Comparison of ENCODE assay signal across 28 cellular contexts in the genomic region with DNA sequence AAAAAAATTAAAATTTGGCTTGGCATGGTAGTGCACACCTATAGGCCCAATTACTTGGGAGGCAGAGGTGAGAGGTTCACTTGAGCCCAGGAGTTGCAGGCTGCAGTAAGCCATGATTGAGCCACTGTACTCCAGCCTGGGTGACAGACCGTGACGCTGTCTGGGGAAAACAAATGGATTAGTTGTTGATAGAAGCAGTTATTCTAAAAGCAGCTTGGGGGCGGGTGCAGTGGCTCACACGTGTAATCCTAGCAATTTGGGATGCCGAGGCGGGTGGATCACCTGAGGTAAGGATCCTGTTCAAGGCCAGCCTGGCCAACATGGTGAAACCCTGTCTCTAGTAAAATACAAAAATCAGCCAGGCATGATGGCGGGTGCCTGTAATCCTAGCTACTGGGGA. TPM values are rescaled to one million over a fixed set of nuclear protein-coding genes. Genes with fewer than 3 reads are reported as not detected.
DNase-seq lines count a peak whose midpoint lies in the region; ATAC-seq and TF ChIP-seq lines count a peak whose summit lies in the region.
"Had no signal": no experiment of that assay in that cellular context is flagged by ENCODE, and none has a peak within 500 bp of the region (broad histone marks: within the 10 kb centered on the region; RNA-seq: fewer than 3 reads in every experiment).

No MANE protein-coding gene starts in this region.

- H3K9ac ChIP-seq in BLaER1 treated with 17β-estradiol and CSF1 and Interleukin-3, amounts not matched to agents 10 nM and 100 nM = peak overlapping the region in 3 of 11 experiments; percentile 44 to 71 (median 66); a peak in 5 of 22 replicates
- H3K9ac ChIP-seq: SK-N-SH had no signal

- peaks cover under 1 to 27% (median 17%) of the 10 kb centered on the region in 11 experiments; a peak in 12 of 22 replicates for H3K36me3 ChIP-seq in BLaER1 treated with 17β-estradiol and CSF1 and Interleukin-3, amounts not matched to agents 10 nM and 100 nM
- H3K36me3 ChIP-seq: suprapubic skin, uterus had no signal

- peak overlapping the region in 4 of 11 experiments; percentile 25 to 96 (median 90); a peak in 7 of 22 replicates for H3K27ac ChIP-seq in BLaER1 treated with 17β-estradiol and CSF1 and Interleukin-3, amounts not matched to agents 10 nM and 100 nM
- H3K27ac ChIP-seq: HL-60, RWPE1, suprapubic skin, uterus had no signal

- peak overlapping the region; percentile 17 to 87 (median 50); a peak in 21 of 22 replicates for H3K4me2 ChIP-seq in BLaER1 treated with 17β-estradiol and CSF1 and Interleukin-3, amounts not matched to agents 10 nM and 100 nM
- H3K4me2 ChIP-seq: SK-N-SH, smooth muscle cell had no signal

- H3K9me3 Mint-ChIP-seq in dendritic cell treated with granulocyte-macrophage colony-stimulating factor and Interleukin-4, amounts not matched to agents 40 ng/mL and 50 ng/mL, for 4 days = no peaks in the 10 kb centered on the region
- peaks cover 5% of the 10 kb centered on the region for H3K9me3 Mint-ChIP-seq in neural crest cell
- H3K9me3 Mint-ChIP-seq: activated naive CD4-positive, alpha-beta T cell treated with anti-CD3 and anti-CD28 coated beads, Interleukin-2, amount 10 ng/mL, durations not matched to agents 7 days and 5 days; T-helper 2 cell treated with Interferon-gamma antibody and Interleukin-4, amounts not matched to agents 5 μg/mL and 100 μg/mL, for 36 hours had no signal

- H3K27me3 ChIP-seq in BLaER1 treated with 17β-estradiol and CSF1 and Interleukin-3, amounts not matched to agents 10 nM and 100 nM = no peaks in the 10 kb centered on the region
- H3K27me3 ChIP-seq: suprapubic skin, uterus had no signal

- H3K4me1 Mint-ChIP-seq in dendritic cell treated with granulocyte-macrophage colony-stimulating factor and Interleukin-4, amounts not matched to agents 40 ng/mL and 50 ng/mL, for 4 days (ENCODE audit: low read depth) = peaks cover 44% of the 10 kb centered on the region
- peaks cover 12% of the 10 kb centered on the region for H3K4me1 Mint-ChIP-seq in neural crest cell
- H3K4me1 Mint-ChIP-seq: activated naive CD4-positive, alpha-beta T cell treated with anti-CD3 and anti-CD28 coated beads, Interleukin-2, amount 10 ng/mL, durations not matched to agents 7 days and 5 days had no signal

- H3K36me3 Mint-ChIP-seq in dendritic cell treated with granulocyte-macrophage colony-stimulating factor and Interleukin-4, amounts not matched to agents 40 ng/mL and 50 ng/mL, for 4 days (ENCODE audit: low read depth) = peaks cover 18% of the 10 kb centered on the region
- peaks cover 17% of the 10 kb centered on the region for H3K36me3 Mint-ChIP-seq in neural crest cell (ENCODE audit: low read depth)

- intact Hi-C loops in dendritic cell treated with granulocyte-macrophage colony-stimulating factor and Interleukin-4, amounts not matched to agents 40 ng/mL and 50 ng/mL, for 4 days (cut with micrococcal nuclease) = no loop called here

- H3K9me3 ChIP-seq in BLaER1 treated with 17β-estradiol and CSF1 and Interleukin-3, amounts not matched to agents 10 nM and 100 nM (replicated peaks in 1 of 11) = peaks cover 0 to 23% (median 0%) of the 10 kb centered on the region in 11 experiments; a peak in 5 of 22 replicates
- H3K9me3 ChIP-seq: SK-N-SH, suprapubic skin, uterus had no signal

- H3K4me1 ChIP-seq in BLaER1 treated with 17β-estradiol and CSF1 and Interleukin-3, amounts not matched to agents 10 nM and 100 nM = peaks cover 33 to 52% (median 40%) of the 10 kb centered on the region in 10 experiments

- no peak for TF ChIP-seq CTCF in neural crest cell (conservative IDR thresholded peaks at IDR 0.05)

- peak; percentile 15 for DNase-seq in NCI-H2171 (lab: John Stamatoyannopoulos, UW)
- no peak for DNase-seq in neural crest cell (ENCODE audit: low read depth, low spot score)
- DNase-seq in NCI-H1105 treated with DMSO at 0.1 percent for 48 hours (lab: John Stamatoyannopoulos, UW) = no peak
- DNase-seq in NCI-H2029 (lab: John Stamatoyannopoulos, UW) = no peak
- DNase-seq: activated CD4-positive, alpha-beta T cell treated with anti-CD3 and anti-CD28 coated beads, Interleukin-2, amount 50 U/mL, for 1 hour; activated naive CD4-positive, alpha-beta T cell treated with anti-CD3 and anti-CD28 coated beads, Interleukin-2, amount 10 ng/mL, durations not matched to agents 7 days and 5 days; amniotic stem cell; Calu3; cortex of kidney; H7; Karpas-422; mesenchymal stem cell; NCI-H187; NCI-H446 treated with DMSO at 0.1 percent for 48 hours; occipital lobe; SK-N-SH; stimulated activated CD4-positive, alpha-beta T cell treated with anti-CD3 and anti-CD28 coated beads, Interleukin-2, amount 100 ng/mL, for 24 hours; uterus had no signal

- H3K4me3 ChIP-seq in BLaER1 treated with 17β-estradiol and CSF1 and Interleukin-3, amounts not matched to agents 10 nM and 100 nM = no peak overlapping the region
- H3K4me3 ChIP-seq: smooth muscle cell, suprapubic skin, uterus had no signal

- H3K27ac Mint-ChIP-seq in dendritic cell treated with granulocyte-macrophage colony-stimulating factor and Interleukin-4, amounts not matched to agents 40 ng/mL and 50 ng/mL, for 4 days = peak overlapping the region; percentile 79
- peak overlapping the region; percentile 75 for H3K27ac Mint-ChIP-seq in neural crest cell (ENCODE audit: unreplicated experiment)
- H3K27ac Mint-ChIP-seq: activated naive CD4-positive, alpha-beta T cell treated with anti-CD3 and anti-CD28 coated beads, Interleukin-2, amount 10 ng/mL, durations not matched to agents 7 days and 5 days; T-helper 2 cell treated with Interferon-gamma antibody and Interleukin-4, amounts not matched to agents 5 μg/mL and 100 μg/mL, for 36 hours had no signal

- H4K20me1 ChIP-seq in BLaER1 treated with 17β-estradiol and CSF1 and Interleukin-3, amounts not matched to agents 10 nM and 100 nM = peaks cover 0 to 50% (median 4%) of the 10 kb centered on the region in 11 experiments; a peak in 10 of 22 replicates

- H3K27me3 Mint-ChIP-seq in dendritic cell treated with granulocyte-macrophage colony-stimulating factor and Interleukin-4, amounts not matched to agents 40 ng/mL and 50 ng/mL, for 4 days = no peaks in the 10 kb centered on the region
- H3K27me3 Mint-ChIP-seq in neural crest cell (ENCODE audit: low read depth) = no peaks in the 10 kb centered on the region
- H3K27me3 Mint-ChIP-seq: activated naive CD4-positive, alpha-beta T cell treated with anti-CD3 and anti-CD28 coated beads, Interleukin-2, amount 10 ng/mL, durations not matched to agents 7 days and 5 days had no signal

- no peak for ATAC-seq in GM18858 (IDR thresholded peaks at IDR 0.05; ENCODE audit: unreplicated experiment)
- no peak for ATAC-seq in GM19452 (IDR thresholded peaks at IDR 0.05; ENCODE audit: unreplicated experiment)
- ATAC-seq: left lobe of liver had no signal

- H3K4me3 Mint-ChIP-seq in dendritic cell treated with granulocyte-macrophage colony-stimulating factor and Interleukin-4, amounts not matched to agents 40 ng/mL and 50 ng/mL, for 4 days = no peak overlapping the region
- no peak overlapping the region for H3K4me3 Mint-ChIP-seq in neural crest cell
- H3K4me3 Mint-ChIP-seq: activated naive CD4-positive, alpha-beta T cell treated with anti-CD3 and anti-CD28 coated beads, Interleukin-2, amount 10 ng/mL, durations not matched to agents 7 days and 5 days; T-helper 2 cell treated with Interferon-gamma antibody and Interleukin-4, amounts not matched to agents 5 μg/mL and 100 μg/mL, for 36 hours had no signal

RNA-seq across cellular contexts. Expression of gene KIF1B, which starts 40.3 kb away (rescaled TPM):
- 113 and 116 TPM in 2 replicates for total RNA-seq in neural crest cell
